1 cellular context compared by ENCODE assay signal in genomic region chr3:123880998-123881561, GRCh38.
TF ChIP-seq lines count a peak whose summit lies in the region.

No MANE protein-coding gene starts in this region.

TF ChIP-seq in K562, 482 proteins besides CTCF, POLR2A, EP300 and RAD21 (continued from another document):
- no peak for TF ChIP-seq ZNF609 (CRISPR knock-in tag; IDR thresholded peaks at IDR 0.05; ENCODE audit: borderline replicate concordance)
- TF ChIP-seq MITF (IDR thresholded peaks at IDR 0.05), result no peak
- TF ChIP-seq ZNF165 (CRISPR knock-in tag; IDR thresholded peaks at IDR 0.05; ENCODE audit: borderline replicate concordance), result no peak
- TF ChIP-seq ZNF584 (CRISPR knock-in tag; IDR thresholded peaks at IDR 0.05; ENCODE audit: low read depth), result no peak
- no peak for TF ChIP-seq ZNF408 (CRISPR knock-in tag; IDR thresholded peaks at IDR 0.05; ENCODE audit: low read depth)
- no peak for TF ChIP-seq RBBP5 (IDR thresholded peaks at IDR 0.05; ENCODE audit: borderline replicate concordance, insufficient read depth, low read length, poor library complexity, severe bottlenecking)
- TF ChIP-seq SIX5 (IDR thresholded peaks at IDR 0.05; ENCODE audit: borderline replicate concordance in 1 of 2, insufficient read depth in 1 of 2, low read depth in 1 of 2, low read length in 2 of 2), result no peak
- no peak for TF ChIP-seq MIER1 (IDR thresholded peaks at IDR 0.05; ENCODE audit: low read depth)
- no peak for TF ChIP-seq USF1 (CRISPR knock-in tag; IDR thresholded peaks at IDR 0.05)
- TF ChIP-seq CBX2 (IDR thresholded peaks at IDR 0.05; ENCODE audit: insufficient read depth, low read length, poor library complexity, severe bottlenecking), result no peak
- no peak for TF ChIP-seq E2F8 (IDR thresholded peaks at IDR 0.05; ENCODE audit: low read depth, partially characterized antibody)
- no peak for TF ChIP-seq HMBOX1 (IDR thresholded peaks at IDR 0.05)
TF ChIP-seq in K562: peak in this region for 0.
